21 cellular contexts compared by ENCODE assay signal in genomic region chr20:47802975-47803374, GRCh38.
"Had no signal": no experiment of that assay in that cellular context is flagged by ENCODE, and none has a peak within 500 bp of the region (broad histone marks: within the 10 kb centered on the region; RNA-seq: fewer than 3 reads in every experiment).

No MANE protein-coding gene starts in this region.

- FAIRE-seq: endometrium, frontal cortex, keratinocyte had no signal

- H3K9me3 ChIP-seq: lower lobe of right lung, stomach, thyroid gland had no signal

- DNase-seq: cortex of kidney; effector memory CD8-positive, alpha-beta T cell; erythroblast; left ventricle myocardium superior; lower lobe of right lung; natural killer cell; stimulated activated CD4-positive, alpha-beta T cell treated with anti-CD3 and anti-CD28 coated beads, Interleukin-12 subunit alpha, Interleukin-12 subunit beta, amount 100 ng/mL, for 4 hours; stimulated activated CD4-positive, alpha-beta T cell treated with anti-CD3 and anti-CD28 coated beads, Interleukin-1b, Interleukin-23, amount 100 ng/mL, for 48 hours; stimulated activated CD4-positive, alpha-beta T cell treated with anti-CD3 and anti-CD28 coated beads, Interleukin-4, amount 100 ng/mL, for 24 hours; stimulated activated naive CD4-positive, alpha-beta T cell treated with Interleukin-2 at 50 U/mL for 16 hours; stomach; thyroid gland; trophoblast cell had no signal

- H3K4me3 Mint-ChIP-seq: effector memory CD8-positive, alpha-beta T cell; natural killer cell; stimulated activated effector memory CD8-positive, alpha-beta T cell treated with anti-CD3 and anti-CD28 coated beads, Interleukin-12 subunit alpha, Interleukin-12 subunit beta, amount 100 ng/mL, for 72 hours had no signal

- H3K36me3 Mint-ChIP-seq: natural killer cell; stimulated activated effector memory CD8-positive, alpha-beta T cell treated with anti-CD3 and anti-CD28 coated beads, Interleukin-12 subunit alpha, Interleukin-12 subunit beta, amount 100 ng/mL, for 72 hours had no signal

- H3K4me1 Mint-ChIP-seq: natural killer cell; stimulated activated effector memory CD8-positive, alpha-beta T cell treated with anti-CD3 and anti-CD28 coated beads, Interleukin-12 subunit alpha, Interleukin-12 subunit beta, amount 100 ng/mL, for 72 hours had no signal

- H3K9me3 Mint-ChIP-seq: effector memory CD8-positive, alpha-beta T cell; natural killer cell; stimulated activated effector memory CD8-positive, alpha-beta T cell treated with anti-CD3 and anti-CD28 coated beads, Interleukin-12 subunit alpha, Interleukin-12 subunit beta, amount 100 ng/mL, for 72 hours had no signal

- H3K27me3 ChIP-seq: thyroid gland had no signal

- H3K36me3 ChIP-seq: lower lobe of right lung, stomach, thyroid gland had no signal

- H3K4me1 ChIP-seq: lower lobe of right lung, parathyroid adenoma, stomach, thyroid gland had no signal

- H3K27ac Mint-ChIP-seq: effector memory CD8-positive, alpha-beta T cell; natural killer cell; progenitor cell of endocrine pancreas; stimulated activated effector memory CD8-positive, alpha-beta T cell treated with anti-CD3 and anti-CD28 coated beads, Interleukin-12 subunit alpha, Interleukin-12 subunit beta, amount 100 ng/mL, for 72 hours had no signal

- H3K4me3 ChIP-seq: lower lobe of right lung, smooth muscle cell, stomach, thyroid gland had no signal

- H3K27ac ChIP-seq: lower lobe of right lung, parathyroid adenoma, stomach, thyroid gland had no signal

- ATAC-seq: effector memory CD8-positive, alpha-beta T cell; left ventricle myocardium superior; lower lobe of right lung; natural killer cell; sciatic nerve; stimulated activated effector memory CD8-positive, alpha-beta T cell treated with anti-CD3 and anti-CD28 coated beads, Interleukin-12 subunit alpha, Interleukin-12 subunit beta, amount 100 ng/mL, for 72 hours had no signal
